Comparison of ENCODE assay signal across 14 cellular contexts in genomic region chr1:46231231-46231630, GRCh38. TPM values are rescaled to one million over a fixed set of nuclear protein-coding genes. Genes with fewer than 3 reads are reported as not detected.
"Had no signal": no experiment of that assay in that cellular context is flagged by ENCODE, and none has a peak within 500 bp of the region (broad histone marks: within the 10 kb centered on the region; RNA-seq: fewer than 3 reads in every experiment).

No MANE protein-coding gene starts in this region.

RNA-seq across cellular contexts. Expression of gene LURAP1, which starts 28.1 kb away (rescaled TPM):
- total RNA-seq: activated B cell treated with CpG ODN at 0.5 μM for 24 hours; activated CD4-positive, alpha-beta T cell treated with anti-CD3 and anti-CD28 coated beads, Interleukin-2, amount 10 ng/mL, durations not matched to agents 7 days and 5 days; activated CD8-positive, alpha-beta memory T cell treated with anti-CD3 and anti-CD28 coated beads, Interleukin-2, amount 10 ng/mL, durations not matched to agents 7 days and 5 days; activated CD8-positive, alpha-beta T cell treated with anti-CD3 and anti-CD28 coated beads, Interleukin-2, amount 10 ng/mL, durations not matched to agents 7 days and 5 days; T-helper 17 cell had no signal

RNA-seq across cellular contexts. Expression of gene P3R3URF, which starts 54.9 kb away (rescaled TPM):
- total RNA-seq: activated B cell treated with CpG ODN at 0.5 μM for 24 hours; activated CD4-positive, alpha-beta memory T cell treated with anti-CD3 and anti-CD28 coated beads for 36 hours; activated CD4-positive, alpha-beta memory T cell treated with anti-CD3 and anti-CD28 coated beads, Interleukin-2, amount 10 ng/mL, durations not matched to agents 7 days and 5 days; activated CD4-positive, alpha-beta T cell treated with anti-CD3 and anti-CD28 coated beads for 36 hours; activated CD4-positive, alpha-beta T cell treated with anti-CD3 and anti-CD28 coated beads, Interleukin-2, amount 10 ng/mL, durations not matched to agents 24 days and 14 days; activated CD4-positive, alpha-beta T cell treated with anti-CD3 and anti-CD28 coated beads, Interleukin-2, amount 10 ng/mL, durations not matched to agents 7 days and 5 days; activated CD8-positive, alpha-beta memory T cell treated with anti-CD3 and anti-CD28 coated beads for 36 hours; activated CD8-positive, alpha-beta memory T cell treated with anti-CD3 and anti-CD28 coated beads, Interleukin-2, amount 10 ng/mL, durations not matched to agents 7 days and 5 days; activated CD8-positive, alpha-beta T cell treated with anti-CD3 and anti-CD28 coated beads for 36 hours; activated CD8-positive, alpha-beta T cell treated with anti-CD3 and anti-CD28 coated beads, Interleukin-2, amount 10 ng/mL, durations not matched to agents 7 days and 5 days; T-helper 1 cell treated with Interleukin-12 subunit alpha and Interleukin-12 subunit beta and Interleukin-4 antibody, amounts not matched to agents 30 ng/mL and 1 ng/mL, for 36 hours; T-helper 17 cell; T-helper 2 cell treated with Interferon-gamma antibody and Interleukin-4, amounts not matched to agents 100 ng/mL and 5 ng/mL, for 36 hours; WTC11 had no signal

RNA-seq across cellular contexts. Expression of gene TSPAN1, which starts 56.3 kb away (rescaled TPM):
- total RNA-seq: activated B cell treated with CpG ODN at 0.5 μM for 24 hours; activated CD4-positive, alpha-beta memory T cell treated with anti-CD3 and anti-CD28 coated beads, Interleukin-2, amount 10 ng/mL, durations not matched to agents 7 days and 5 days; activated CD4-positive, alpha-beta T cell treated with anti-CD3 and anti-CD28 coated beads for 36 hours; activated CD4-positive, alpha-beta T cell treated with anti-CD3 and anti-CD28 coated beads, Interleukin-2, amount 10 ng/mL, durations not matched to agents 24 days and 14 days; activated CD4-positive, alpha-beta T cell treated with anti-CD3 and anti-CD28 coated beads, Interleukin-2, amount 10 ng/mL, durations not matched to agents 7 days and 5 days; activated CD8-positive, alpha-beta memory T cell treated with anti-CD3 and anti-CD28 coated beads for 36 hours; activated CD8-positive, alpha-beta memory T cell treated with anti-CD3 and anti-CD28 coated beads, Interleukin-2, amount 10 ng/mL, durations not matched to agents 7 days and 5 days; activated CD8-positive, alpha-beta T cell treated with anti-CD3 and anti-CD28 coated beads for 36 hours; activated CD8-positive, alpha-beta T cell treated with anti-CD3 and anti-CD28 coated beads, Interleukin-2, amount 10 ng/mL, durations not matched to agents 7 days and 5 days; T-helper 17 cell; T-helper 2 cell treated with Interferon-gamma antibody and Interleukin-4, amounts not matched to agents 100 ng/mL and 5 ng/mL, for 36 hours had no signal
